ENCODE assay signal across 10 cellular contexts in the genomic region with DNA sequence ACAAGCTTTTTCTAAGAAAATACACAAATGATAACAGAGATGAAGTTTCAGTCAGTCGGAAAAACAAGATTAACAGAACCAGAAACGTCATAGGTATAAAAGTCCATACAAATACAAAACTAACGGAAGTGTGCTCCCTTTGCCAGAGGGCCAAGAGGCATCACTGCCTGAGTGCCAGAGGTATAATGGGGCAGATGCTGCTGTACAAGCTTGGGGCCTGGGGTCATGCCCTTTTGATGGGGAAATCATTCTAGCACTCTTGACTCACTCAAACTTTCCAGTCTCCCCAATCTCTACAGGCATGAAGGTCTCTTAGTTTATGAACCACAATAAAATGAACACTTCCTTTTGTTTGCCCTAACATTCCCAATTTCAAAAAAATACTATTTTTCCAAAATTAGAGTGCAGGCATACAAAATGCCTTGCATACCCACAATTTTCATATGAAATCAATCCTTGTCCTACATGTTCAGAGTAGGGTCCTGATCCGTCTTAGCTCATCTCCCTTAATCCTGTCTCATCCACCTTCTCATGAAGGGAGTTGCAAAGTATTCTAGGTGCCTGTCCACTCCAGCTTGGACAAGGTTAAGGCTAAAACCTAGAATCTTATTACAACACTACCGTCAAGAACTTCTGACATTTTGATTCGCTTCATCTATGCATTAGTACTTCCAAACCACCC. TPM values are rescaled to one million over a fixed set of nuclear protein-coding genes. Genes with fewer than 3 reads are reported as not detected.
DNase-seq lines count a peak whose midpoint lies in the region; ATAC-seq and TF ChIP-seq lines count a peak whose summit lies in the region.
"Had no signal": no experiment of that assay in that cellular context is flagged by ENCODE, and none has a peak within 500 bp of the region (broad histone marks: within the 10 kb centered on the region; RNA-seq: fewer than 3 reads in every experiment).

No MANE protein-coding gene starts in this region.

- H3K4me3 ChIP-seq in thymus (ENCODE audit: low read length) = peak overlapping the region; percentile 82
- no peak overlapping the region for H3K4me3 ChIP-seq in lower leg skin (ENCODE audit: low read depth, poor library complexity, severe bottlenecking)

- peaks cover 46% of the 10 kb centered on the region for H3K4me1 Mint-ChIP-seq in activated T-cell treated with anti-CD3 and anti-CD28 coated beads, Interleukin-2, amount 50 U/mL, for 4 hours (ENCODE audit: low read depth)
- H3K4me1 Mint-ChIP-seq in activated T-helper 2 cell treated with anti-CD3 and anti-CD28 coated beads, Interferon-gamma antibody, Interleukin-2, Interleukin-4, amounts not matched to agents 10 μg/mL and 5 μg/mL and 100 μg/mL, durations not matched to agents 14 hours and 24 hours and 36 hours (ENCODE audit: low read depth) = peaks cover 29% of the 10 kb centered on the region

- peak overlapping the region; percentile 89 for H3K27ac Mint-ChIP-seq in activated T-helper 2 cell treated with anti-CD3 and anti-CD28 coated beads, Interferon-gamma antibody, Interleukin-2, Interleukin-4, amounts not matched to agents 10 μg/mL and 5 μg/mL and 100 μg/mL, durations not matched to agents 14 hours and 24 hours and 36 hours

- peaks cover 29% of the 10 kb centered on the region for H3K36me3 Mint-ChIP-seq in activated T-cell treated with anti-CD3 and anti-CD28 coated beads, Interleukin-2, amount 50 U/mL, for 4 hours (ENCODE audit: insufficient read depth)
- H3K36me3 Mint-ChIP-seq in activated T-helper 2 cell treated with anti-CD3 and anti-CD28 coated beads, Interferon-gamma antibody, Interleukin-2, Interleukin-4, amounts not matched to agents 10 μg/mL and 5 μg/mL and 100 μg/mL, durations not matched to agents 14 hours and 24 hours and 36 hours (ENCODE audit: low read depth) = peaks cover 47% of the 10 kb centered on the region

- 93% methylated on average over 6 of the region's 6 CpGs for WGBS in thymus
- 55 to 58% methylated on average over 6 of the region's 6 CpGs for WGBS in lower leg skin, 2 donors

- H3K4me1 ChIP-seq in thymus (ENCODE audit: control insufficient read depth, insufficient read depth, low read length) = peaks cover 9% of the 10 kb centered on the region

- TF ChIP-seq POLR2A in lower leg skin (IDR thresholded peaks at IDR 0.05) = no peak

- H3K27me3 ChIP-seq in thymus (ENCODE audit: control insufficient read depth, insufficient read depth) = no peaks in the 10 kb centered on the region

- H3K27me3 Mint-ChIP-seq in activated T-cell treated with anti-CD3 and anti-CD28 coated beads, Interleukin-2, amount 50 U/mL, for 4 hours (ENCODE audit: low read depth) = no peaks in the 10 kb centered on the region
- no peaks in the 10 kb centered on the region for H3K27me3 Mint-ChIP-seq in activated T-helper 2 cell treated with anti-CD3 and anti-CD28 coated beads, Interferon-gamma antibody, Interleukin-2, Interleukin-4, amounts not matched to agents 10 μg/mL and 5 μg/mL and 100 μg/mL, durations not matched to agents 14 hours and 24 hours and 36 hours (ENCODE audit: low read depth)

- H3K27ac ChIP-seq in thymus (ENCODE audit: low read depth) = no peak overlapping the region

- no peaks in the 10 kb centered on the region for H3K9me3 ChIP-seq in thymus (ENCODE audit: control insufficient read depth)

- no peak for ATAC-seq in activated T-cell treated with anti-CD3 and anti-CD28 coated beads, Interleukin-2, amount 50 U/mL, for 4 hours

- H3K36me3 ChIP-seq in thymus (ENCODE audit: control insufficient read depth, insufficient read depth) = peaks cover 34% of the 10 kb centered on the region

- H3K4me3 Mint-ChIP-seq in activated T-cell treated with anti-CD3 and anti-CD28 coated beads, Interleukin-2, amount 50 U/mL, for 4 hours = peak overlapping the region; percentile 94
- peak overlapping the region; percentile 98 for H3K4me3 Mint-ChIP-seq in activated T-helper 2 cell treated with anti-CD3 and anti-CD28 coated beads, Interferon-gamma antibody, Interleukin-2, Interleukin-4, amounts not matched to agents 10 μg/mL and 5 μg/mL and 100 μg/mL, durations not matched to agents 14 hours and 24 hours and 36 hours (ENCODE audit: low read depth)

- TF ChIP-seq CTCF in lower leg skin (IDR thresholded peaks at IDR 0.05) = no peak

- DNase-seq in activated T-cell treated with anti-CD3 and anti-CD28 coated beads, Interleukin-2, amount 50 U/mL, for 4 hours = no peak
- DNase-seq in activated T-cell treated with anti-CD3 and anti-CD28 coated beads, Interleukin-2, amount 50 U/mL, for 1 hour = no peak
- DNase-seq in activated T-helper 2 cell treated with anti-CD3 and anti-CD28 coated beads, Interferon-gamma antibody, Interleukin-2, Interleukin-4, amounts not matched to agents 10 μg/mL and 5 μg/mL and 100 μg/mL, durations not matched to agents 14 hours and 24 hours and 36 hours (ENCODE audit: low spot score) = no peak
- DNase-seq in iris pigment epithelial cell (ENCODE audit: low read depth) = peak; percentile 67
- DNase-seq in H4 (ENCODE audit: low spot score) = no peak
- no peak for DNase-seq in HuH-7.5 (ENCODE audit: low spot score)
- no peak for DNase-seq in lower leg skin (ENCODE audit: low spot score in 2 of 2)
- DNase-seq: DMS53; stimulated activated CD4-positive, alpha-beta T cell treated with anti-CD3 and anti-CD28 coated beads, Interleukin-1b, Interleukin-23, amount 100 ng/mL, for 48 hours had no signal

- H3K9me3 Mint-ChIP-seq in activated T-cell treated with anti-CD3 and anti-CD28 coated beads, Interleukin-2, amount 50 U/mL, for 4 hours = no peaks in the 10 kb centered on the region
- H3K9me3 Mint-ChIP-seq in activated T-helper 2 cell treated with anti-CD3 and anti-CD28 coated beads, Interferon-gamma antibody, Interleukin-2, Interleukin-4, amounts not matched to agents 10 μg/mL and 5 μg/mL and 100 μg/mL, durations not matched to agents 14 hours and 24 hours and 36 hours = no peaks in the 10 kb centered on the region

- intact Hi-C loops in activated T-helper 2 cell treated with anti-CD3 and anti-CD28 coated beads, Interferon-gamma antibody, Interleukin-2, Interleukin-4, amounts not matched to agents 10 μg/mL and 5 μg/mL and 100 μg/mL, durations not matched to agents 14 hours and 24 hours and 36 hours (cut with micrococcal nuclease) = loop anchor here (1.0 to 5.0 kb wide), 5 partner anchors 8 to 206 kb away; partner anchors contain the start of genes ACOT7, ICMT, NPHP4 and RNF207
- intact Hi-C loops in lower leg skin (cut with DNase I; ENCODE audit: low total_unique reads) = no loop called here

RNA-seq across cellular contexts. Expression of gene RPL22, which starts 1.5 kb away (rescaled TPM):
- total RNA-seq in activated T-cell treated with anti-CD3 and anti-CD28 coated beads, Interleukin-2, amount 50 U/mL, for 4 hours = 100 to 1,000 TPM; 395 to 423 (median 403) TPM
- 473 and 533 TPM in 2 replicates for total RNA-seq in activated T-helper 2 cell treated with anti-CD3 and anti-CD28 coated beads, Interferon-gamma antibody, Interleukin-2, Interleukin-4, amounts not matched to agents 10 μg/mL and 5 μg/mL and 100 μg/mL, durations not matched to agents 14 hours and 24 hours and 36 hours
- polyA plus RNA-seq in thymus = 1,043 TPM
- total RNA-seq in H4 (2014; rRNA removed; shearing (Covaris generic)) = 113 and 140 TPM in 2 replicates
- 100 to 1,000 TPM; 122 to 216 (median 179) TPM for total RNA-seq in lower leg skin

RNA-seq across cellular contexts. Expression of gene RNF207, which starts 8.0 kb away (rescaled TPM):
- total RNA-seq in activated T-cell treated with anti-CD3 and anti-CD28 coated beads, Interleukin-2, amount 50 U/mL, for 4 hours = 10 to 100 TPM in 2 of 3 donors, 1 to 10 TPM in 1; 9.9 to 18.8 (median 12.0) TPM
- 54.4 and 58.4 TPM in 2 replicates for total RNA-seq in activated T-helper 2 cell treated with anti-CD3 and anti-CD28 coated beads, Interferon-gamma antibody, Interleukin-2, Interleukin-4, amounts not matched to agents 10 μg/mL and 5 μg/mL and 100 μg/mL, durations not matched to agents 14 hours and 24 hours and 36 hours
- 18.8 TPM for polyA plus RNA-seq in thymus
- total RNA-seq in H4 (2014; rRNA removed; shearing (Covaris generic)) = 0.12 and 1.6 TPM in 2 replicates
- total RNA-seq in lower leg skin = 10 to 100 TPM in 1 of 4 donors, 1 to 10 TPM in 3; 5.0 to 10.4 (median 7.7) TPM

RNA-seq across cellular contexts. Expression of gene CHD5, which starts 17.8 kb away (rescaled TPM):
- under 1 TPM; 0.27 to 0.61 (median 0.34) TPM for total RNA-seq in activated T-cell treated with anti-CD3 and anti-CD28 coated beads, Interleukin-2, amount 50 U/mL, for 4 hours
- total RNA-seq in activated T-helper 2 cell treated with anti-CD3 and anti-CD28 coated beads, Interferon-gamma antibody, Interleukin-2, Interleukin-4, amounts not matched to agents 10 μg/mL and 5 μg/mL and 100 μg/mL, durations not matched to agents 14 hours and 24 hours and 36 hours = 0.46 and 0.78 TPM in 2 replicates
- 0.98 TPM for polyA plus RNA-seq in thymus
- 0.04 TPM in 2 replicates for total RNA-seq in H4 (2014; rRNA removed; shearing (Covaris generic))
- under 1 TPM in 3 of 4 donors, not detected in 1; 0.04 to 0.27 (median 0.13) TPM for total RNA-seq in lower leg skin

RNA-seq across cellular contexts. Expression of gene ICMT, which starts 37.9 kb away (rescaled TPM):
- total RNA-seq in activated T-cell treated with anti-CD3 and anti-CD28 coated beads, Interleukin-2, amount 50 U/mL, for 4 hours = 10 to 100 TPM; 54.1 to 64.8 (median 58.3) TPM
- 60.0 and 62.3 TPM in 2 replicates for total RNA-seq in activated T-helper 2 cell treated with anti-CD3 and anti-CD28 coated beads, Interferon-gamma antibody, Interleukin-2, Interleukin-4, amounts not matched to agents 10 μg/mL and 5 μg/mL and 100 μg/mL, durations not matched to agents 14 hours and 24 hours and 36 hours
- polyA plus RNA-seq in thymus = 21.3 TPM
- total RNA-seq in H4 (2014; rRNA removed; shearing (Covaris generic)) = 52.2 and 67.1 TPM in 2 replicates
- total RNA-seq in lower leg skin = 10 to 100 TPM; 37.7 to 73.9 (median 57.3) TPM

RNA-seq across cellular contexts. Expression of gene HES3, which starts 46.1 kb away (rescaled TPM):
- total RNA-seq in activated T-cell treated with anti-CD3 and anti-CD28 coated beads, Interleukin-2, amount 50 U/mL, for 4 hours = not detected
- total RNA-seq in activated T-helper 2 cell treated with anti-CD3 and anti-CD28 coated beads, Interferon-gamma antibody, Interleukin-2, Interleukin-4, amounts not matched to agents 10 μg/mL and 5 μg/mL and 100 μg/mL, durations not matched to agents 14 hours and 24 hours and 36 hours = not detected in 2 replicates
- polyA plus RNA-seq in thymus = not detected
- not detected in 2 replicates for total RNA-seq in H4 (2014; rRNA removed; shearing (Covaris generic))
- total RNA-seq in lower leg skin = not detected
